ENCODE assay signal across 19 cellular contexts in the genomic region with DNA sequence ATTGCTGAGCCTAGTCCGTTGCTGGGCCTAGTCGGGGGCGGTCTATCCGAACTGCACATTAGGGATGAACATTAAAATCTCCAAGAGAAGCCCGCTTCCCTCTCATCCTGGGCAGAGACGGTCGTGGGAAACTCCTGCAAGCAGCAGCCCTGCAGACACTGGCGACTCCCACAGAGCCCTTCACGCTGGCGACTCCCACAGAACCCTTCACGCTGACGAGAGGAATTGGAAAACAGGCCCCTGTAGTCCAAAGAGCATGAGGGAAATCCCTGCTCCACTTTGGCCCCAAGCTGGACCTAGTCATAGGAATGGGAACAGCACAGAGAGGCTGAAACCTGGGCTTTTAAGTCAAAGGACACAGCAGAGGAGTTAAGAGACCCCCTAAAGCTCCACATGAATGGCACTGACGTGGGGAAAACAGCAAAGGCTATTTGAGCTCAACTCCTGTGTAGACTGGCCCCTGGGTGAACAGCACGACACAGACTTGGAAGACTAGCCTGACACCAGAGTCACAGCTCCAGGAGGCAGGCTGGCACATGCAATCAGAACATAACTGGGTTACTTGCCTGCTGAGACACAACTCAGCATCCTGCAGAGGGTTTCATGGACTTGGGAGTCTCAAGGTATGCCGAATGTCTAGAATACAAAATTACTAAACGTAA. TPM values are rescaled to one million over a fixed set of nuclear protein-coding genes. Genes with fewer than 3 reads are reported as not detected.
A peak's percentile ranks its signal among the peaks of the same experiment; 100 is the strongest.
DNase-seq lines count a peak whose midpoint lies in the region; ATAC-seq and TF ChIP-seq lines count a peak whose summit lies in the region.
"Had no signal": no experiment of that assay in that cellular context is flagged by ENCODE, and none has a peak within 500 bp of the region (broad histone marks: within the 10 kb centered on the region; RNA-seq: fewer than 3 reads in every experiment).

No MANE protein-coding gene starts in this region.

- TF ChIP-seq CTCF in HCT116 (IDR thresholded peaks at IDR 0.05 in 2 of 3, conservative IDR thresholded peaks at IDR 0.05 in 1 of 3; ENCODE audit: borderline replicate concordance in 1 of 3, insufficient read depth in 1 of 3, low read depth in 2 of 3, low read length in 2 of 3) (no peak), VCaP (conservative IDR thresholded peaks at IDR 0.05) (no peak), foreskin keratinocyte (conservative IDR thresholded peaks at IDR 0.05) (no peak), smooth muscle cell (IDR thresholded peaks at IDR 0.05; ENCODE audit: borderline replicate concordance, insufficient read depth, poor library complexity, severe bottlenecking) (no peak)

- H3K27me3 ChIP-seq in HCT116 (ENCODE audit: insufficient read depth, low read length) (no peaks in the 10 kb centered on the region), foreskin keratinocyte (no peaks in the 10 kb centered on the region), smooth muscle cell (ENCODE audit: low read depth) (no peaks in the 10 kb centered on the region)
- H3K27me3 ChIP-seq: tibial artery had no signal

- H3K4me2 ChIP-seq in HCT116 (ENCODE audit: low read length), result no peak overlapping the region
- H3K4me2 ChIP-seq in smooth muscle cell, result no peak overlapping the region
- H3K4me2 ChIP-seq: GM23338 had no signal

- ATAC-seq in HCT116 (peak; percentile 13; the same call in 1 of the 2 replicates), foreskin keratinocyte (peak; percentile 57)
- ATAC-seq: GM23338 had no signal

- H3K4me1 ChIP-seq in HCT116 (ENCODE audit: control insufficient read depth in 1 of 2, insufficient read depth in 2 of 2, low read length in 2 of 2) (no peaks in the 10 kb centered on the region), foreskin keratinocyte (peaks cover 4% of the 10 kb centered on the region), smooth muscle cell (ENCODE audit: low read depth) (no peaks in the 10 kb centered on the region)
- H3K4me1 ChIP-seq: tibial artery had no signal

- H3K36me3 ChIP-seq in HCT116 (ENCODE audit: control insufficient read depth in 1 of 2, insufficient read depth in 2 of 2, low read length in 2 of 2) (peaks cover 48 to 57% of the 10 kb centered on the region in 2 experiments), smooth muscle cell (ENCODE audit: low read depth) (peaks cover 5% of the 10 kb centered on the region)

- no peak for TF ChIP-seq RAD21 in HCT116 (IDR thresholded peaks at IDR 0.05; ENCODE audit: low read depth)

- CTCF ChIA-PET in HCT116 (lab: Charles Lee), result no interaction called here

- POLR2A ChIA-PET in HCT116 (lab: Charles Lee), result no interaction called here

- BruUV-seq in HCT116 (replicated peaks; lab: Mats Ljungman, UMichigan), result no TSS peak

- DNase-seq in HCT116 (ENCODE audit: low read depth, low spot score), result no peak
- DNase-seq in foreskin keratinocyte, result peak; percentile 54 to 75
- DNase-seq in smooth muscle cell (lab: John Stamatoyannopoulos, UW; ENCODE audit: unreplicated experiment), result no peak
- no peak for DNase-seq in iPS-NIHi7 (ENCODE audit: extremely low spot score)
- no peak for DNase-seq in SKM-1 (lab: John Stamatoyannopoulos, UW; ENCODE audit: unreplicated experiment)
- no peak for DNase-seq in DMS79 (lab: John Stamatoyannopoulos, UW)
- DNase-seq: activated CD4-positive, alpha-beta memory T cell treated with anti-CD3 and anti-CD28 coated beads for 36 hours; activated naive CD4-positive, alpha-beta T cell treated with anti-CD3 and anti-CD28 coated beads for 36 hours; EL; foreskin melanocyte; hypothalamus; NCI-H1417 treated with DMSO at 0.1 percent for 48 hours; NCI-H2171 treated with DMSO at 0.1 percent for 48 hours; SIG-M5; stimulated activated CD4-positive, alpha-beta T cell treated with anti-CD3 and anti-CD28 coated beads, Interleukin-12 subunit alpha, Interleukin-12 subunit beta, amount 100 ng/mL, for 4 hours; tibial artery; WERI-Rb-1 had no signal

- no peaks in the 10 kb centered on the region for H3K9me3 ChIP-seq in HCT116 (ENCODE audit: control insufficient read depth in 1 of 2, insufficient read depth in 1 of 2, low read depth in 1 of 2, low read length in 2 of 2)
- H3K9me3 ChIP-seq in smooth muscle cell (replicated peaks; ENCODE audit: low read depth), result no peaks in the 10 kb centered on the region
- H3K9me3 ChIP-seq: tibial artery had no signal

- H3K9ac ChIP-seq in HCT116 (ENCODE audit: low read length) (no peak overlapping the region), smooth muscle cell (ENCODE audit: low read depth) (no peak overlapping the region)

- H2AFZ ChIP-seq in HCT116 (ENCODE audit: low read depth, low read length, poor library complexity, severe bottlenecking) (no peak overlapping the region), smooth muscle cell (ENCODE audit: low read depth) (no peak overlapping the region)
- H2AFZ ChIP-seq: GM23338 had no signal

- H3K9me2 ChIP-seq in HCT116 (ENCODE audit: insufficient read depth), result no peaks in the 10 kb centered on the region

- peak overlapping the region; percentile 1; the same call in 1 of the 2 replicates for H3K27ac ChIP-seq in HCT116 (ENCODE audit: low read depth, low read length)
- H3K27ac ChIP-seq in VCaP, result 0 out of 2 replicates have a peak overlapping the region, but pooled peaks have one; percentile 10
- H3K27ac ChIP-seq in foreskin keratinocyte, result peak overlapping the region; percentile 10
- peak overlapping the region; percentile 18 for H3K27ac ChIP-seq in smooth muscle cell (ENCODE audit: low read depth)
- H3K27ac ChIP-seq: tibial artery, WERI-Rb-1 had no signal

- H3K79me2 ChIP-seq in HCT116 (ENCODE audit: insufficient read depth, low read length) (peaks cover 12% of the 10 kb centered on the region; the same call in 1 of the 2 replicates), smooth muscle cell (ENCODE audit: low read depth) (no peaks in the 10 kb centered on the region)

- TF ChIP-seq POLR2A in HCT116 (IDR thresholded peaks at IDR 0.05; ENCODE audit: borderline replicate concordance, extremely low read depth, insufficient read depth, insufficient read length), result no peak

- intact Hi-C loops in HCT116 (cut with micrococcal nuclease), result no loop called here

- H4K20me1 ChIP-seq in HCT116 (ENCODE audit: insufficient read depth) (no peaks in the 10 kb centered on the region), smooth muscle cell (ENCODE audit: low read depth) (no peaks in the 10 kb centered on the region)

- H3K4me3 ChIP-seq in HCT116 (replicated peaks in 1 of 2; ENCODE audit: low read depth in 1 of 2, low read length in 2 of 2) (no peak overlapping the region), smooth muscle cell (no peak overlapping the region)
- H3K4me3 ChIP-seq: GM23338, tibial artery had no signal

- RAD21 ChIA-PET in HCT116 (lab: Charles Lee; ENCODE audit: low non-redundant PET in 1 of 2, low total read pairs in 2 of 2, uncharacterized antibody in 2 of 2, unreplicated experiment in 2 of 2), result no interaction called here

- WGBS in smooth muscle cell (ENCODE audit: low lambda C conversion rate), result 85% methylated on average over 16 of the region's 16 CpGs

- peaks cover 6% of the 10 kb centered on the region for H3F3A ChIP-seq in smooth muscle cell (ENCODE audit: low read depth)

TF ChIP-seq in HCT116, 20 proteins besides CTCF, POLR2A, EP300 and RAD21:
- 0 out of 2 replicates have a peak, but pooled peaks have one; percentile 3 for TF ChIP-seq POLR2AphosphoS5 (IDR thresholded peaks at IDR 0.05; ENCODE audit: low read depth, low read length)
- no peak for TF ChIP-seq ELF1 (IDR thresholded peaks at IDR 0.05; ENCODE audit: borderline replicate concordance, low read depth)

RNA-seq across cellular contexts. Expression of a gene that starts 42.2 kb away (rescaled TPM):
- total RNA-seq in HCT116 (2021; ENCODE audit: unreplicated experiment) (117 TPM), foreskin keratinocyte (70.8 and 73.6 TPM in 2 replicates), smooth muscle cell (76.7 and 94.6 TPM in 2 replicates)
- 148 and 173 TPM in 2 replicates for polyA plus RNA-seq in HCT116 (2012)
- polyA plus RNA-seq in foreskin keratinocyte (48.0 and 54.7 TPM in 2 replicates), smooth muscle cell (73.0 and 80.5 TPM in 2 replicates)

Comparison
In these comparisons a context has a peak if more than half of its experiments do, and no peak if none do; other contexts are left out.
1. DNase-seq: peak in foreskin keratinocyte (2 of 2); none in HCT116 (single experiment), smooth muscle cell (single experiment), iPS-NIHi7 (single experiment), SKM-1 (single experiment) and DMS79 (single experiment).
2. Peak in every context shown above with its lines, with median percentiles within 50 percentile points of each other: H3K27ac ChIP-seq.